Comparison of ENCODE assay signal across 22 cellular contexts in the genomic region with DNA sequence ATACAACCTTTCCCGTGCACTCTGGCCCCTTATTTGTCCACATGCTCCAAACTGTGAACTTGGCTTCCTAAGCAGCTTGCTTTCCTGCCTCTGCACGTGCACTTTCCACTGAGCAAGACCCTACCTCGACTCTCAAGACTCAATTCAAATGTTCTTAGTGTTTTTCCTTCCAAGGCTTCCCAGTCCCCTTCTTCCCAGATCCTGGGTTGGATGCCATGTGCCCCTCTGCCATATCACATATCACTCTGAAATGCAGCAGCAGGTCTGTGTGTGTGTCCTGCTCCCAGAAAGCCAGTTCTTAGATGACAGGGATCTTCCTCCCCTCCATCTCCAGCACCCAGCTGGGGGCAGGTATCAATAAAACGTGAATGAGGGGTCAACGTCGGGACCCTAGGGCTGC. TPM values are rescaled to one million over a fixed set of nuclear protein-coding genes. Genes with fewer than 3 reads are reported as not detected.
DNase-seq lines count a peak whose midpoint lies in the region; ATAC-seq lines count a peak whose summit lies in the region.
"Had no signal": no experiment of that assay in that cellular context is flagged by ENCODE, and none has a peak within 500 bp of the region (broad histone marks: within the 10 kb centered on the region; RNA-seq: fewer than 3 reads in every experiment).

No MANE protein-coding gene starts in this region.

- peaks cover 59% of the 10 kb centered on the region for H3K36me3 Mint-ChIP-seq in stimulated activated naive CD8-positive, alpha-beta T cell treated with anti-CD3 and anti-CD28 coated beads, Interleukin-15, Interleukin-2, amounts not matched to agents 100 ng/mL and 50 ng/mL, for 24 hours (ENCODE audit: low read depth)
- peaks cover 63% of the 10 kb centered on the region for H3K36me3 Mint-ChIP-seq in activated T-helper 1 cell treated with anti-CD3 and anti-CD28 coated beads, Interleukin-12 subunit alpha, Interleukin-12 subunit beta, Interleukin-2, Interleukin-4 antibody, amounts not matched to agents 30 ng/mL and 10 ng/mL and 1 ng/mL, durations not matched to agents 14 hours and 24 hours and 36 hours (ENCODE audit: low read depth)

- H3K4ac ChIP-seq in mesenchymal stem cell (ENCODE audit: low read depth in 1 of 2, low read length in 2 of 2), result no peak overlapping the region

- no peak for ATAC-seq in stimulated activated naive CD8-positive, alpha-beta T cell treated with anti-CD3 and anti-CD28 coated beads, Interleukin-15, amount 100 ng/mL, for 72 hours
- ATAC-seq in left ventricle myocardium superior, result no peak
- ATAC-seq: effector memory CD8-positive, alpha-beta T cell; stimulated activated naive B cell treated with anti-CD40 and anti-IgM and Interleukin-4, amounts not matched to agents 10 μg/mL and 1 μg/mL and 100 μg/mL, for 72 hours had no signal

- no peak overlapping the region for H2AFZ ChIP-seq in mesenchymal stem cell (ENCODE audit: low read depth, low read length)
- H2AFZ ChIP-seq: parathyroid adenoma had no signal

- H3K23ac ChIP-seq in mesenchymal stem cell (ENCODE audit: low read length in 2 of 2), result no peak overlapping the region

- H2AK5ac ChIP-seq in mesenchymal stem cell (ENCODE audit: low read length, severe bottlenecking), result no peak overlapping the region

- H3K79me1 ChIP-seq in mesenchymal stem cell (replicated peaks; ENCODE audit: low read length, poor library complexity, severe bottlenecking), result peaks cover 34% of the 10 kb centered on the region

- H3K9me3 Mint-ChIP-seq in stimulated activated naive CD8-positive, alpha-beta T cell treated with anti-CD3 and anti-CD28 coated beads, Interleukin-15, Interleukin-2, amounts not matched to agents 100 ng/mL and 50 ng/mL, for 24 hours, result peaks cover 2% of the 10 kb centered on the region
- H3K9me3 Mint-ChIP-seq in stimulated activated naive CD8-positive, alpha-beta T cell treated with anti-CD3 and anti-CD28 coated beads, Interleukin-15, amount 100 ng/mL, for 72 hours, result peaks cover 12 to 28% of the 10 kb centered on the region in 2 donors
- H3K9me3 Mint-ChIP-seq in activated T-helper 1 cell treated with anti-CD3 and anti-CD28 coated beads, Interleukin-12 subunit alpha, Interleukin-12 subunit beta, Interleukin-2, Interleukin-4 antibody, amounts not matched to agents 30 ng/mL and 10 ng/mL and 1 ng/mL, durations not matched to agents 14 hours and 24 hours and 36 hours, result peaks cover 15% of the 10 kb centered on the region

- H3K14ac ChIP-seq in mesenchymal stem cell (ENCODE audit: low read length in 2 of 2), result no peak overlapping the region

- no peak overlapping the region for H2BK120ac ChIP-seq in mesenchymal stem cell (ENCODE audit: low read depth, low read length)

- no peak overlapping the region for H3K4me2 ChIP-seq in mesenchymal stem cell (ENCODE audit: low read length, poor library complexity, severe bottlenecking)
- H3K4me2 ChIP-seq: KMS-11 had no signal

- H4K8ac ChIP-seq in mesenchymal stem cell (ENCODE audit: low read length), result peak overlapping the region; percentile 69

- H2BK5ac ChIP-seq in mesenchymal stem cell (ENCODE audit: low read depth, low read length, poor library complexity, severe bottlenecking), result no peak overlapping the region

- H3K27ac ChIP-seq in mesenchymal stem cell (ENCODE audit: low read length, poor library complexity, severe bottlenecking), result no peak overlapping the region
- H3K27ac ChIP-seq: KMS-11, left ventricle myocardium inferior, parathyroid adenoma, sigmoid colon, tibial artery had no signal

- no peak overlapping the region for H3K18ac ChIP-seq in mesenchymal stem cell (ENCODE audit: low read depth in 1 of 2, low read length in 2 of 2)

- H3K4me3 ChIP-seq in mesenchymal stem cell (ENCODE audit: insufficient read depth in 1 of 2, low read depth in 1 of 2, low read length in 2 of 2), result peak overlapping the region in 1 of 2 experiments; percentile 41
- H3K4me3 ChIP-seq: left ventricle myocardium inferior, sigmoid colon, tibial artery had no signal

- peaks cover 2% of the 10 kb centered on the region for H3K4me1 ChIP-seq in mesenchymal stem cell (ENCODE audit: control insufficient read depth, insufficient read depth, low read depth, low read length)
- H3K4me1 ChIP-seq: Caco-2, parathyroid adenoma had no signal

- no peak overlapping the region for H2BK12ac ChIP-seq in mesenchymal stem cell (ENCODE audit: low read length in 2 of 2)

- peaks cover 28% of the 10 kb centered on the region for H3K4me1 Mint-ChIP-seq in stimulated activated naive CD8-positive, alpha-beta T cell treated with anti-CD3 and anti-CD28 coated beads, Interleukin-15, Interleukin-2, amounts not matched to agents 100 ng/mL and 50 ng/mL, for 24 hours (ENCODE audit: low read depth)
- H3K4me1 Mint-ChIP-seq in stimulated activated naive CD8-positive, alpha-beta T cell treated with anti-CD3 and anti-CD28 coated beads, Interleukin-15, amount 100 ng/mL, for 72 hours, result peaks cover 17% of the 10 kb centered on the region
- peaks cover 12% of the 10 kb centered on the region for H3K4me1 Mint-ChIP-seq in activated T-helper 1 cell treated with anti-CD3 and anti-CD28 coated beads, Interleukin-12 subunit alpha, Interleukin-12 subunit beta, Interleukin-2, Interleukin-4 antibody, amounts not matched to agents 30 ng/mL and 10 ng/mL and 1 ng/mL, durations not matched to agents 14 hours and 24 hours and 36 hours (ENCODE audit: low read depth)

- no peaks in the 10 kb centered on the region for H3K27me3 Mint-ChIP-seq in stimulated activated naive CD8-positive, alpha-beta T cell treated with anti-CD3 and anti-CD28 coated beads, Interleukin-15, Interleukin-2, amounts not matched to agents 100 ng/mL and 50 ng/mL, for 24 hours
- H3K27me3 Mint-ChIP-seq in stimulated activated naive CD8-positive, alpha-beta T cell treated with anti-CD3 and anti-CD28 coated beads, Interleukin-15, amount 100 ng/mL, for 72 hours, result no peaks in the 10 kb centered on the region
- H3K27me3 Mint-ChIP-seq in activated T-helper 1 cell treated with anti-CD3 and anti-CD28 coated beads, Interleukin-12 subunit alpha, Interleukin-12 subunit beta, Interleukin-2, Interleukin-4 antibody, amounts not matched to agents 30 ng/mL and 10 ng/mL and 1 ng/mL, durations not matched to agents 14 hours and 24 hours and 36 hours (ENCODE audit: insufficient read depth), result no peaks in the 10 kb centered on the region
- H3K27me3 Mint-ChIP-seq: effector memory CD8-positive, alpha-beta T cell; stimulated activated naive B cell treated with anti-CD40 and anti-IgM and Interleukin-4, amounts not matched to agents 10 μg/mL and 1 μg/mL and 100 μg/mL, for 72 hours had no signal

- peak overlapping the region; percentile 48 for H3K4me3 Mint-ChIP-seq in stimulated activated naive CD8-positive, alpha-beta T cell treated with anti-CD3 and anti-CD28 coated beads, Interleukin-15, Interleukin-2, amounts not matched to agents 100 ng/mL and 50 ng/mL, for 24 hours
- H3K4me3 Mint-ChIP-seq in stimulated activated naive CD8-positive, alpha-beta T cell treated with anti-CD3 and anti-CD28 coated beads, Interleukin-15, amount 100 ng/mL, for 72 hours, result peak overlapping the region in 1 of 2 donors; percentile 24
- peak overlapping the region; percentile 69 for H3K4me3 Mint-ChIP-seq in activated T-helper 1 cell treated with anti-CD3 and anti-CD28 coated beads, Interleukin-12 subunit alpha, Interleukin-12 subunit beta, Interleukin-2, Interleukin-4 antibody, amounts not matched to agents 30 ng/mL and 10 ng/mL and 1 ng/mL, durations not matched to agents 14 hours and 24 hours and 36 hours
- H3K4me3 Mint-ChIP-seq: stimulated activated naive B cell treated with anti-CD40 and anti-IgM and Interleukin-4, amounts not matched to agents 10 μg/mL and 1 μg/mL and 100 μg/mL, for 72 hours had no signal

- peaks cover 56% of the 10 kb centered on the region for H3K9me3 ChIP-seq in mesenchymal stem cell (ENCODE audit: control insufficient read depth, low read length)

- H4K91ac ChIP-seq in mesenchymal stem cell (ENCODE audit: low read length), result peak overlapping the region; percentile 39

- no peak overlapping the region for H2BK15ac ChIP-seq in mesenchymal stem cell (ENCODE audit: low read depth, poor library complexity, severe bottlenecking)

- DNase-seq in stimulated activated naive CD8-positive, alpha-beta T cell treated with anti-CD3 and anti-CD28 coated beads, Interleukin-15, amount 100 ng/mL, for 72 hours, result no peak
- DNase-seq in activated T-helper 1 cell treated with anti-CD3 and anti-CD28 coated beads, Interleukin-12 subunit alpha, Interleukin-12 subunit beta, Interleukin-2, Interleukin-4 antibody, amounts not matched to agents 30 ng/mL and 10 ng/mL and 1 ng/mL, durations not matched to agents 14 hours and 24 hours and 36 hours (ENCODE audit: low spot score), result no peak
- DNase-seq in mesenchymal stem cell (no peak), left ventricle myocardium superior (no peak), UCSD-AML1 (lab: John Stamatoyannopoulos, UW; ENCODE audit: unreplicated experiment) (no peak)
- no peak for DNase-seq in stimulated activated CD4-positive, alpha-beta T cell treated with anti-CD3 and anti-CD28 coated beads, Interleukin-4, amount 100 ng/mL, for 4 hours
- DNase-seq: anterior cingulate cortex; Caco-2; effector memory CD8-positive, alpha-beta T cell; left ventricle myocardium inferior; NCI-H1048; NCI-H2029; sigmoid colon; stimulated activated naive B cell treated with anti-CD40 and anti-IgM and Interleukin-4, amounts not matched to agents 10 μg/mL and 1 μg/mL and 100 μg/mL, for 72 hours; tibial artery had no signal

- no peak overlapping the region for H3K9ac ChIP-seq in mesenchymal stem cell (ENCODE audit: low read length)
- H3K9ac ChIP-seq: KMS-11, parathyroid adenoma had no signal

- H3K27me3 ChIP-seq in mesenchymal stem cell (ENCODE audit: control insufficient read depth in 1 of 2, insufficient read depth in 1 of 2, low read length in 2 of 2), result no peaks in the 10 kb centered on the region
- H3K27me3 ChIP-seq: sigmoid colon, tibial artery had no signal

- 95% methylated on average over 6 of the region's 6 CpGs for WGBS in mesenchymal stem cell

- peaks cover 59 to 63% of the 10 kb centered on the region in 2 experiments for H3K36me3 ChIP-seq in mesenchymal stem cell (ENCODE audit: control insufficient read depth in 1 of 2, insufficient read depth in 2 of 2, low read depth in 1 of 2, low read length in 2 of 2)

- H3K27ac Mint-ChIP-seq in stimulated activated naive CD8-positive, alpha-beta T cell treated with anti-CD3 and anti-CD28 coated beads, Interleukin-15, Interleukin-2, amounts not matched to agents 100 ng/mL and 50 ng/mL, for 24 hours, result no peak overlapping the region
- H3K27ac Mint-ChIP-seq in stimulated activated naive CD8-positive, alpha-beta T cell treated with anti-CD3 and anti-CD28 coated beads, Interleukin-15, amount 100 ng/mL, for 72 hours, result no peak overlapping the region
- peak overlapping the region; percentile 55 for H3K27ac Mint-ChIP-seq in activated T-helper 1 cell treated with anti-CD3 and anti-CD28 coated beads, Interleukin-12 subunit alpha, Interleukin-12 subunit beta, Interleukin-2, Interleukin-4 antibody, amounts not matched to agents 30 ng/mL and 10 ng/mL and 1 ng/mL, durations not matched to agents 14 hours and 24 hours and 36 hours
- H3K27ac Mint-ChIP-seq: effector memory CD8-positive, alpha-beta T cell; stimulated activated naive B cell treated with anti-CD40 and anti-IgM and Interleukin-4, amounts not matched to agents 10 μg/mL and 1 μg/mL and 100 μg/mL, for 72 hours had no signal

- intact Hi-C loops in activated T-helper 1 cell treated with anti-CD3 and anti-CD28 coated beads, Interleukin-12 subunit alpha, Interleukin-12 subunit beta, Interleukin-2, Interleukin-4 antibody, amounts not matched to agents 30 ng/mL and 10 ng/mL and 1 ng/mL, durations not matched to agents 14 hours and 24 hours and 36 hours (cut with micrococcal nuclease), result no loop called here
- intact Hi-C loops in left ventricle myocardium superior (cut with micrococcal nuclease), result no loop called here

RNA-seq across cellular contexts. Expression of gene ZNF557, which starts 3.0 kb away (rescaled TPM):
- 12.2 and 13.3 TPM in 2 replicates for total RNA-seq in activated T-helper 1 cell treated with anti-CD3 and anti-CD28 coated beads, Interleukin-12 subunit alpha, Interleukin-12 subunit beta, Interleukin-2, Interleukin-4 antibody, amounts not matched to agents 30 ng/mL and 10 ng/mL and 1 ng/mL, durations not matched to agents 14 hours and 24 hours and 36 hours
- 4.2 TPM for polyA plus RNA-seq in mesenchymal stem cell (2013, experiment 1 of 2)
- polyA plus RNA-seq in mesenchymal stem cell (2013, experiment 2 of 2), result 3.7 TPM
- total RNA-seq in left ventricle myocardium superior, result 3.2 TPM

RNA-seq across cellular contexts. Expression of gene MBD3L3, which starts 14.1 kb away (rescaled TPM):
- total RNA-seq in activated T-helper 1 cell treated with anti-CD3 and anti-CD28 coated beads, Interleukin-12 subunit alpha, Interleukin-12 subunit beta, Interleukin-2, Interleukin-4 antibody, amounts not matched to agents 30 ng/mL and 10 ng/mL and 1 ng/mL, durations not matched to agents 14 hours and 24 hours and 36 hours, result not detected in 2 replicates
- not detected for polyA plus RNA-seq in mesenchymal stem cell (2013, experiment 1 of 2)
- polyA plus RNA-seq in mesenchymal stem cell (2013, experiment 2 of 2), result not detected
- not detected for total RNA-seq in left ventricle myocardium superior
- total RNA-seq: Caco-2, cerebellum, Daoy, fibroblast of lung, left ventricle myocardium inferior, NCI-H460, sigmoid colon had no signal
- polyA plus RNA-seq: fibroblast of lung, sigmoid colon had no signal

RNA-seq across cellular contexts. Expression of gene MBD3L2, which starts 23.4 kb away (rescaled TPM):
- not detected in 2 replicates for total RNA-seq in activated T-helper 1 cell treated with anti-CD3 and anti-CD28 coated beads, Interleukin-12 subunit alpha, Interleukin-12 subunit beta, Interleukin-2, Interleukin-4 antibody, amounts not matched to agents 30 ng/mL and 10 ng/mL and 1 ng/mL, durations not matched to agents 14 hours and 24 hours and 36 hours
- not detected for polyA plus RNA-seq in mesenchymal stem cell (2013, experiment 1 of 2)
- polyA plus RNA-seq in mesenchymal stem cell (2013, experiment 2 of 2), result not detected
- total RNA-seq in left ventricle myocardium superior, result not detected
- total RNA-seq: Caco-2, cerebellum, Daoy, fibroblast of lung, left ventricle myocardium inferior, NCI-H460, sigmoid colon had no signal
- polyA plus RNA-seq: fibroblast of lung, sigmoid colon had no signal

RNA-seq across cellular contexts. Expression of gene MBD3L4, which starts 32.6 kb away (rescaled TPM):
- not detected in 2 replicates for total RNA-seq in activated T-helper 1 cell treated with anti-CD3 and anti-CD28 coated beads, Interleukin-12 subunit alpha, Interleukin-12 subunit beta, Interleukin-2, Interleukin-4 antibody, amounts not matched to agents 30 ng/mL and 10 ng/mL and 1 ng/mL, durations not matched to agents 14 hours and 24 hours and 36 hours
- not detected for polyA plus RNA-seq in mesenchymal stem cell (2013, experiment 1 of 2)
- polyA plus RNA-seq in mesenchymal stem cell (2013, experiment 2 of 2), result not detected
- total RNA-seq in left ventricle myocardium superior, result not detected
- total RNA-seq: Caco-2, cerebellum, Daoy, fibroblast of lung, left ventricle myocardium inferior, NCI-H460, sigmoid colon had no signal
- polyA plus RNA-seq: fibroblast of lung, sigmoid colon had no signal

RNA-seq across cellular contexts. Expression of gene MBD3L5, which starts 42.2 kb away (rescaled TPM):
- not detected in 2 replicates for total RNA-seq in activated T-helper 1 cell treated with anti-CD3 and anti-CD28 coated beads, Interleukin-12 subunit alpha, Interleukin-12 subunit beta, Interleukin-2, Interleukin-4 antibody, amounts not matched to agents 30 ng/mL and 10 ng/mL and 1 ng/mL, durations not matched to agents 14 hours and 24 hours and 36 hours
- not detected for polyA plus RNA-seq in mesenchymal stem cell (2013, experiment 1 of 2)
- not detected for polyA plus RNA-seq in mesenchymal stem cell (2013, experiment 2 of 2)
- total RNA-seq in left ventricle myocardium superior, result not detected
- total RNA-seq: Caco-2, cerebellum, Daoy, fibroblast of lung, left ventricle myocardium inferior, NCI-H460, sigmoid colon had no signal
- polyA plus RNA-seq: fibroblast of lung, sigmoid colon had no signal
